ENCODE assay signal across 39 cellular contexts in the genomic region with DNA sequence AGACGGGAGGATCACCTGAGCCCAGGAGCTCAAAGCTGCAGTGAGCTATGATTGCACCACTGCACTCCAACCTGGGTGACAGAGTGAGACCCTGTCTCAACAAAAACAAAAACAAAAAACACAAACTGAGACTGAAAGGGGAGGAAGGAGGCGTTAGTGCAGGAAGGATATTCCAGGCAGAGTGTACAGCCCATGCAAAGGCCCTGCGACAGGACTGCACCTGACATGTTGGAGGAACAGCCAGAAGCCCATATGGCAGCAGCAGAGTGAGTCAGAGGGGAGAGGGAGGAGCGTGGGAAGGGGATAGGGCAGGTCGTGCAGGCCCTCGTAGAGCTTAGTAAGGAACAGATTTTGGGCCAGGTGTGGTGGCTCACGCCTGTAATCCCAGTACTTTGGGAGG. TPM values are rescaled to one million over a fixed set of nuclear protein-coding genes. Genes with fewer than 3 reads are reported as not detected.
"Had no signal": no experiment of that assay in that cellular context is flagged by ENCODE, and none has a peak within 500 bp of the region (broad histone marks: within the 10 kb centered on the region; RNA-seq: fewer than 3 reads in every experiment).

No MANE protein-coding gene starts in this region.

- H3K36me3 ChIP-seq: adrenal gland, cardiac muscle cell had no signal

- H3K27me3 Mint-ChIP-seq: activated B cell treated with CpG ODN at 0.5 μM for 24 hours; activated CD4-positive, alpha-beta T cell treated with anti-CD3 and anti-CD28 coated beads, Interleukin-2, amount 10 ng/mL, durations not matched to agents 24 days and 14 days had no signal

- DNase-seq: activated B cell treated with CpG ODN at 0.5 μM for 24 hours; activated CD4-positive, alpha-beta memory T cell treated with anti-CD3 and anti-CD28 coated beads for 36 hours; activated CD4-positive, alpha-beta T cell treated with anti-CD3 and anti-CD28 coated beads for 4 hours; activated CD4-positive, alpha-beta T cell treated with anti-CD3 and anti-CD28 coated beads, Interleukin-2, amount 10 ng/mL, durations not matched to agents 24 days and 14 days; activated CD4-positive, alpha-beta T cell treated with anti-CD3 and anti-CD28 coated beads, Interleukin-2, amount 50 U/mL, for 1 hour; activated CD4-positive, alpha-beta T cell treated with anti-CD3 and anti-CD28 coated beads, Interleukin-2, amount 50 U/mL, for 4 hours; activated CD4-positive, CD25-positive, alpha-beta regulatory T cell treated with anti-CD3 and anti-CD28 coated beads, Interleukin-2, amount 50 U/mL, for 72 hours; activated CD8-positive, alpha-beta memory T cell treated with anti-CD3 and anti-CD28 coated beads, Interleukin-2, amount 50 U/mL, for 4 hours; activated CD8-positive, alpha-beta T cell treated with anti-CD3 and anti-CD28 coated beads for 36 hours; activated effector memory CD4-positive, alpha-beta T cell treated with anti-CD3 and anti-CD28 coated beads, Interleukin-2, amount 50 U/mL, for 16 hours; activated gamma-delta T cell treated with Interleukin-2 at 50 U/mL for 16 hours; activated naive CD4-positive, alpha-beta T cell; activated naive CD4-positive, alpha-beta T cell treated with anti-CD3 and anti-CD28 coated beads for 36 hours; activated naive CD4-positive, alpha-beta T cell treated with anti-CD3 and anti-CD28 coated beads, Interleukin-2, amount 50 U/mL, for 16 hours; activated naive CD8-positive, alpha-beta T cell treated with anti-CD3 and anti-CD28 coated beads for 36 hours; activated T-cell treated with anti-CD3 and anti-CD28 coated beads for 4 hours; activated T-cell treated with anti-CD3 and anti-CD28 coated beads, Interleukin-2, amount 50 U/mL, for 1 hour; activated T-cell treated with anti-CD3 and anti-CD28 coated beads, Interleukin-2, amount 50 U/mL, for 4 hours; activated T-cell treated with anti-CD3 and anti-CD28 coated beads, Interleukin-2, amount 50 U/mL, for 72 hours; adrenal gland; amniotic stem cell; aorta; caudate nucleus; cerebellar nuclear complex; T-helper 1 cell; T-helper 2 cell; T-helper 9 cell had no signal

- H3K27ac Mint-ChIP-seq: activated B cell treated with CpG ODN at 0.5 μM for 24 hours; activated CD4-positive, alpha-beta memory T cell treated with anti-CD3 and anti-CD28 coated beads for 36 hours; activated CD4-positive, alpha-beta T cell treated with anti-CD3 and anti-CD28 coated beads, Interleukin-2, amount 10 ng/mL, durations not matched to agents 24 days and 14 days; activated CD8-positive, alpha-beta T cell treated with anti-CD3 and anti-CD28 coated beads for 36 hours; activated naive CD4-positive, alpha-beta T cell treated with anti-CD3 and anti-CD28 coated beads for 36 hours; activated naive CD4-positive, alpha-beta T cell treated with anti-CD3 and anti-CD28 coated beads, Interleukin-2, amount 50 U/mL, for 72 hours; activated naive CD8-positive, alpha-beta T cell treated with anti-CD3 and anti-CD28 coated beads for 36 hours; activated T-cell treated with anti-CD3 and anti-CD28 coated beads, Interleukin-2, amount 50 U/mL, for 72 hours; activated T-helper 1 cell treated with anti-CD3 and anti-CD28 coated beads, Interleukin-12 subunit alpha, Interleukin-12 subunit beta, Interleukin-2, Interleukin-4 antibody, amounts not matched to agents 30 ng/mL and 10 ng/mL and 1 ng/mL, durations not matched to agents 14 hours and 24 hours and 36 hours; activated T-helper 17 cell treated with anti-CD3 and anti-CD28 coated beads, Interleukin-2, amount 50 U/mL, for 72 hours; T-helper 1 cell treated with Interleukin-12 subunit alpha and Interleukin-12 subunit beta and Interleukin-4 antibody, amounts not matched to agents 30 μg/mL and 1 μg/mL, for 36 hours; T-helper 2 cell treated with Interferon-gamma antibody and Interleukin-4, amounts not matched to agents 5 μg/mL and 100 μg/mL, for 36 hours had no signal

- H3K4me3 Mint-ChIP-seq: activated B cell treated with CpG ODN at 0.5 μM for 24 hours; activated CD4-positive, alpha-beta memory T cell treated with anti-CD3 and anti-CD28 coated beads for 36 hours; activated CD4-positive, alpha-beta T cell treated with anti-CD3 and anti-CD28 coated beads, Interleukin-2, amount 10 ng/mL, durations not matched to agents 24 days and 14 days; activated CD8-positive, alpha-beta T cell treated with anti-CD3 and anti-CD28 coated beads for 36 hours; activated naive CD4-positive, alpha-beta T cell treated with anti-CD3 and anti-CD28 coated beads for 36 hours; activated naive CD8-positive, alpha-beta T cell treated with anti-CD3 and anti-CD28 coated beads for 36 hours; activated T-cell treated with anti-CD3 and anti-CD28 coated beads, Interleukin-2, amount 50 U/mL, for 4 hours; activated T-cell treated with anti-CD3 and anti-CD28 coated beads, Interleukin-2, amount 50 U/mL, for 72 hours; activated T-helper 1 cell treated with anti-CD3 and anti-CD28 coated beads, Interleukin-12 subunit alpha, Interleukin-12 subunit beta, Interleukin-2, Interleukin-4 antibody, amounts not matched to agents 30 ng/mL and 10 ng/mL and 1 ng/mL, durations not matched to agents 14 hours and 24 hours and 36 hours; activated T-helper 17 cell treated with anti-CD3 and anti-CD28 coated beads, Interleukin-2, amount 50 U/mL, for 72 hours; brain; central memory CD8-positive, alpha-beta T cell; T-helper 1 cell treated with Interleukin-12 subunit alpha and Interleukin-12 subunit beta and Interleukin-4 antibody, amounts not matched to agents 30 μg/mL and 1 μg/mL, for 36 hours; T-helper 2 cell treated with Interferon-gamma antibody and Interleukin-4, amounts not matched to agents 5 μg/mL and 100 μg/mL, for 36 hours had no signal

- H3K4me3 ChIP-seq: adrenal gland, cardiac muscle cell had no signal

- H3K9me3 ChIP-seq: adrenal gland had no signal

- H3K9me3 Mint-ChIP-seq: activated CD4-positive, alpha-beta T cell treated with anti-CD3 and anti-CD28 coated beads, Interleukin-2, amount 10 ng/mL, durations not matched to agents 24 days and 14 days; activated CD8-positive, alpha-beta T cell treated with anti-CD3 and anti-CD28 coated beads for 36 hours; activated naive CD4-positive, alpha-beta T cell treated with anti-CD3 and anti-CD28 coated beads for 36 hours; activated naive CD4-positive, alpha-beta T cell treated with anti-CD3 and anti-CD28 coated beads, Interleukin-2, amount 50 U/mL, for 72 hours; activated naive CD8-positive, alpha-beta T cell treated with anti-CD3 and anti-CD28 coated beads for 36 hours; activated T-cell treated with anti-CD3 and anti-CD28 coated beads, Interleukin-2, amount 50 U/mL, for 4 hours; activated T-cell treated with anti-CD3 and anti-CD28 coated beads, Interleukin-2, amount 50 U/mL, for 72 hours; activated T-helper 17 cell treated with anti-CD3 and anti-CD28 coated beads, Interleukin-2, amount 50 U/mL, for 72 hours; central memory CD8-positive, alpha-beta T cell; T-helper 2 cell treated with Interferon-gamma antibody and Interleukin-4, amounts not matched to agents 5 μg/mL and 100 μg/mL, for 36 hours had no signal

- H3K4me1 Mint-ChIP-seq: activated B cell treated with CpG ODN at 0.5 μM for 24 hours; activated CD4-positive, alpha-beta T cell treated with anti-CD3 and anti-CD28 coated beads, Interleukin-2, amount 10 ng/mL, durations not matched to agents 24 days and 14 days; activated naive CD8-positive, alpha-beta T cell treated with anti-CD3 and anti-CD28 coated beads for 36 hours; activated T-helper 17 cell treated with anti-CD3 and anti-CD28 coated beads, Interleukin-2, amount 50 U/mL, for 72 hours; central memory CD8-positive, alpha-beta T cell had no signal

- H3K27ac ChIP-seq: adrenal gland, cardiac muscle cell, VCaP had no signal

- H3K27me3 ChIP-seq: adrenal gland, cardiac muscle cell had no signal

- H3K4me1 ChIP-seq: adrenal gland had no signal

- H3K36me3 Mint-ChIP-seq: activated CD4-positive, alpha-beta memory T cell treated with anti-CD3 and anti-CD28 coated beads for 36 hours; activated naive CD4-positive, alpha-beta T cell treated with anti-CD3 and anti-CD28 coated beads, Interleukin-2, amount 50 U/mL, for 72 hours; activated naive CD8-positive, alpha-beta T cell treated with anti-CD3 and anti-CD28 coated beads for 36 hours; brain had no signal

RNA-seq across cellular contexts. Expression of a gene that starts 3.2 kb away (rescaled TPM):
- total RNA-seq: activated B cell treated with CpG ODN at 0.5 μM for 24 hours; activated CD4-positive, alpha-beta memory T cell treated with anti-CD3 and anti-CD28 coated beads for 36 hours; activated CD4-positive, alpha-beta T cell treated with anti-CD3 and anti-CD28 coated beads, Interleukin-2, amount 10 ng/mL, durations not matched to agents 24 days and 14 days; activated CD8-positive, alpha-beta memory T cell treated with anti-CD3 and anti-CD28 coated beads for 36 hours; activated CD8-positive, alpha-beta T cell treated with anti-CD3 and anti-CD28 coated beads for 36 hours; activated naive CD4-positive, alpha-beta T cell treated with anti-CD3 and anti-CD28 coated beads for 36 hours; activated naive CD4-positive, alpha-beta T cell treated with anti-CD3 and anti-CD28 coated beads, Interleukin-2, amount 50 U/mL, for 72 hours; activated naive CD8-positive, alpha-beta T cell treated with anti-CD3 and anti-CD28 coated beads for 36 hours; activated T-cell treated with anti-CD3 and anti-CD28 coated beads, Interleukin-2, amount 50 U/mL, for 4 hours; activated T-cell treated with anti-CD3 and anti-CD28 coated beads, Interleukin-2, amount 50 U/mL, for 72 hours; activated T-helper 1 cell treated with anti-CD3 and anti-CD28 coated beads, Interleukin-12 subunit alpha, Interleukin-12 subunit beta, Interleukin-2, Interleukin-4 antibody, amounts not matched to agents 30 ng/mL and 10 ng/mL and 1 ng/mL, durations not matched to agents 14 hours and 24 hours and 36 hours; activated T-helper 17 cell treated with anti-CD3 and anti-CD28 coated beads, Interleukin-2, amount 50 U/mL, for 72 hours; adrenal gland; aorta; bronchial epithelial cell; cardiac muscle cell; chondrocyte had no signal
